Comparison of ENCODE assay signal across 15 cellular contexts in the genomic region with DNA sequence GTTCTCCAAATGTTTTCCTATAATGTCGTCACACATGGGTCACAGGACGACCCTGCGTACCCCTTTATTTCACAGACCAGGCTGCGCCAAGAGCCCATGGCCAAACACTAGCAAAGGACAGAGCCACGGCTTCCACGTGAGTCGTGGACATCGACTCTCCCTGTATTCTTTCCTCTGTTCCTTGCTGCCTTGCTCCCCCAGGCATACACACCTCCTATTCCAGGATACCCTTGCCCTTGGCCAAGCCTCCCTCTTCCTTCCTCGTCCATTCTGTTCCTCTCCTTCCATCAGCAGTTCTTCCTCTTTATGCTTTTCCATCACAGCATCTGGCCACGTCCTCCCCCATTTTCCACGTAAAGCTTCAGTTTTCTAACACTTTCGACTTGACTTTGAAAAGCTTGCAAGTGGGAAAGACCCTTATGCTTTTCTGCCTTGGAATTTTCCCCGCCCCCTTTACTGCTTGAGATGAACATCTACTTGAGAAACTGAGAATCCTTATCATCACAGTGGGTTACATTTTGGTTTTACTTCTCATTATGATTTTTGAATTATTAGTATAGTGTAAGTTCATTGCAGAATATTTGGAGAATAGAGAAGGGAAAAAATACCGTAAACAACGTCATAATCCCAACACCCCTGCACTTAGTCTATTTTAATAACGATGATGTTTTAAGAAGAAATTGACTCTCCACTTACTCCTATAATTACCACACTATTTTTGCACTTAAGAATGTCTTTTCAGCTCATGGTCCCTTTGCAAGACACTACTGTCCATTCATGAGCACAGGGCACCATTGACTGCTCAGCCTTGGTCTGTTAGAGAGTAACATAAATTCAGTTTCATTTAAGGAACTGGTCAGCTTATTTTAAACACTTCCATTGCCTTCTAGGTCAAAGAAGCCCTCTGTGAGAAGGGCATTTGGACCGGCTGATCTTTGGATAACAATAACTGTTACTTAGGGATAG. TPM values are rescaled to one million over a fixed set of nuclear protein-coding genes. Genes with fewer than 3 reads are reported as not detected.
DNase-seq lines count a peak whose midpoint lies in the region; ATAC-seq and TF ChIP-seq lines count a peak whose summit lies in the region.
"Had no signal": no experiment of that assay in that cellular context is flagged by ENCODE, and none has a peak within 500 bp of the region (broad histone marks: within the 10 kb centered on the region; RNA-seq: fewer than 3 reads in every experiment).

No MANE protein-coding gene starts in this region.

- H3K9me3 Mint-ChIP-seq in activated CD4-positive, alpha-beta T cell treated with anti-CD3 and anti-CD28 coated beads, Interleukin-2, amount 10 ng/mL, durations not matched to agents 7 days and 5 days, result no peaks in the 10 kb centered on the region
- no peaks in the 10 kb centered on the region for H3K9me3 Mint-ChIP-seq in CD8-positive, alpha-beta T cell
- no peaks in the 10 kb centered on the region for H3K9me3 Mint-ChIP-seq in T-cell
- no peaks in the 10 kb centered on the region for H3K9me3 Mint-ChIP-seq in memory B cell

- H3K36me3 ChIP-seq in CD8-positive, alpha-beta T cell (ENCODE audit: insufficient read depth, low read length), result no peaks in the 10 kb centered on the region
- H3K36me3 ChIP-seq: ascending aorta, neural progenitor cell had no signal

- POLR2A ChIA-PET in activated CD4-positive, alpha-beta T cell treated with anti-CD3 and anti-CD28 coated beads, Interleukin-2, amount 10 ng/mL, durations not matched to agents 7 days and 5 days (lab: Charles Lee), result no interaction called here
- POLR2A ChIA-PET in CD8-positive, alpha-beta T cell (lab: Charles Lee), result no interaction called here
- POLR2A ChIA-PET in T-cell (lab: Charles Lee), result no interaction called here

- intact Hi-C loops in CD8-positive, alpha-beta T cell (cut with DNase I, micrococcal nuclease), result no loop called here

- H3K4me3 ChIP-seq in CD8-positive, alpha-beta T cell (ENCODE audit: low read depth, low read length), result no peak overlapping the region
- H3K4me3 ChIP-seq: ascending aorta, neural progenitor cell had no signal

- no peak overlapping the region for H3K4me3 Mint-ChIP-seq in activated CD4-positive, alpha-beta T cell treated with anti-CD3 and anti-CD28 coated beads, Interleukin-2, amount 10 ng/mL, durations not matched to agents 7 days and 5 days
- no peak overlapping the region for H3K4me3 Mint-ChIP-seq in CD8-positive, alpha-beta T cell
- peak overlapping the region in 1 of 3 donors; percentile 10 for H3K4me3 Mint-ChIP-seq in T-cell
- peak overlapping the region; percentile 10 for H3K4me3 Mint-ChIP-seq in memory B cell
- H3K4me3 Mint-ChIP-seq: neural progenitor cell, WTC11 had no signal

- H3K4me1 ChIP-seq in CD8-positive, alpha-beta T cell (ENCODE audit: insufficient read depth, low read length), result peaks cover 12% of the 10 kb centered on the region
- H3K4me1 ChIP-seq: ascending aorta had no signal

- no peaks in the 10 kb centered on the region for H3K27me3 Mint-ChIP-seq in activated CD4-positive, alpha-beta T cell treated with anti-CD3 and anti-CD28 coated beads, Interleukin-2, amount 10 ng/mL, durations not matched to agents 7 days and 5 days
- no peaks in the 10 kb centered on the region for H3K27me3 Mint-ChIP-seq in CD8-positive, alpha-beta T cell (ENCODE audit: low read depth)
- no peaks in the 10 kb centered on the region for H3K27me3 Mint-ChIP-seq in T-cell
- no peaks in the 10 kb centered on the region for H3K27me3 Mint-ChIP-seq in memory B cell

- no peak for TF ChIP-seq CTCF in CD8-positive, alpha-beta T cell (IDR thresholded peaks at IDR 0.05)

- H3K27ac ChIP-seq in CD8-positive, alpha-beta T cell (ENCODE audit: low read depth, low read length), result no peak overlapping the region
- H3K27ac ChIP-seq: ascending aorta, neural progenitor cell had no signal

- H3K9me3 ChIP-seq in CD8-positive, alpha-beta T cell (ENCODE audit: low read length), result no peaks in the 10 kb centered on the region
- H3K9me3 ChIP-seq: ascending aorta had no signal

- H3K27me3 ChIP-seq in CD8-positive, alpha-beta T cell (ENCODE audit: insufficient read depth, low read length), result no peaks in the 10 kb centered on the region
- H3K27me3 ChIP-seq: ascending aorta, neural progenitor cell had no signal

- DNase-seq in activated CD4-positive, alpha-beta T cell treated with anti-CD3 and anti-CD28 coated beads, Interleukin-2, amount 10 ng/mL, durations not matched to agents 7 days and 5 days, result no peak
- DNase-seq in activated CD4-positive, alpha-beta T cell treated with anti-CD3 and anti-CD28 coated beads, Interleukin-2, amount 50 U/mL, for 1 hour, result no peak
- DNase-seq in CD8-positive, alpha-beta T cell, result no peak
- DNase-seq in T-cell (no peak), memory B cell (ENCODE audit: low spot score in 2 of 2) (no peak), ecto neural progenitor cell (ENCODE audit: low spot score) (no peak), SW 1271 (lab: John Stamatoyannopoulos, UW) (no peak)
- DNase-seq: NCI-H1417 treated with DMSO at 0.1 percent for 48 hours; stimulated activated naive CD4-positive, alpha-beta T cell treated with Interleukin-2 at 50 U/mL for 16 hours had no signal

- H3K36me3 Mint-ChIP-seq in activated CD4-positive, alpha-beta T cell treated with anti-CD3 and anti-CD28 coated beads, Interleukin-2, amount 10 ng/mL, durations not matched to agents 7 days and 5 days (ENCODE audit: low read depth), result no peaks in the 10 kb centered on the region
- no peaks in the 10 kb centered on the region for H3K36me3 Mint-ChIP-seq in CD8-positive, alpha-beta T cell
- H3K36me3 Mint-ChIP-seq in T-cell, result no peaks in the 10 kb centered on the region
- no peaks in the 10 kb centered on the region for H3K36me3 Mint-ChIP-seq in memory B cell
- H3K36me3 Mint-ChIP-seq: neural progenitor cell, WTC11 had no signal

- CTCF ChIA-PET in activated CD4-positive, alpha-beta T cell treated with anti-CD3 and anti-CD28 coated beads, Interleukin-2, amount 10 ng/mL, durations not matched to agents 7 days and 5 days (lab: Charles Lee), result interaction anchor here (0.9 to 2.5 kb wide), 3 partner anchors 11 to 27 kb away, joined by 4 to 9 read pairs (median 4); partner anchors contain the start of gene NINJ2
- CTCF ChIA-PET in CD8-positive, alpha-beta T cell (lab: Charles Lee), result interaction anchor here (0.7 kb wide), 1 partner anchor 72 kb away, joined by 3 read pairs; no protein-coding TSS in a partner anchor
- CTCF ChIA-PET in T-cell (lab: Charles Lee), result interaction anchor here in 1 of 2 donors (0.7 to 1.1 kb wide), 2 partner anchors 16 to 72 kb away, joined by 3 read pairs; no protein-coding TSS in a partner anchor

- H3K4me1 Mint-ChIP-seq in activated CD4-positive, alpha-beta T cell treated with anti-CD3 and anti-CD28 coated beads, Interleukin-2, amount 10 ng/mL, durations not matched to agents 7 days and 5 days, result peaks cover 44% of the 10 kb centered on the region
- H3K4me1 Mint-ChIP-seq in CD8-positive, alpha-beta T cell (ENCODE audit: low read depth), result peaks cover 40% of the 10 kb centered on the region
- H3K4me1 Mint-ChIP-seq in T-cell (peaks cover 20 to 49% (median 35%) of the 10 kb centered on the region in 3 donors), memory B cell (peaks cover 17% of the 10 kb centered on the region)
- H3K4me1 Mint-ChIP-seq: WTC11 had no signal

- no peak for ATAC-seq in CD8-positive, alpha-beta T cell
- ATAC-seq in T-cell (replicated peaks in 1 of 4), result no peak
- ATAC-seq in memory B cell (ENCODE audit: low read depth), result no peak
- ATAC-seq in HG03571 (IDR thresholded peaks at IDR 0.05; ENCODE audit: unreplicated experiment), result no peak
- ATAC-seq: WTC11 had no signal

- peak overlapping the region; percentile 34 for H3K27ac Mint-ChIP-seq in activated CD4-positive, alpha-beta T cell treated with anti-CD3 and anti-CD28 coated beads, Interleukin-2, amount 10 ng/mL, durations not matched to agents 7 days and 5 days
- peak overlapping the region; percentile 32 for H3K27ac Mint-ChIP-seq in CD8-positive, alpha-beta T cell
- H3K27ac Mint-ChIP-seq in T-cell (peak overlapping the region; percentile 2 to 65), memory B cell (peak overlapping the region; percentile 37)
- H3K27ac Mint-ChIP-seq: neural progenitor cell, WTC11 had no signal

RNA-seq across cellular contexts. Expression of gene NINJ2, which starts 15.8 kb away (rescaled TPM):
- total RNA-seq in activated CD4-positive, alpha-beta T cell treated with anti-CD3 and anti-CD28 coated beads, Interleukin-2, amount 10 ng/mL, durations not matched to agents 7 days and 5 days, result 1 to 10 TPM; 6.7 to 7.4 TPM
- 1 to 10 TPM; 1.2 to 1.6 TPM for total RNA-seq in CD8-positive, alpha-beta T cell
- 1 to 10 TPM; 1.7 to 8.7 (median 2.5) TPM for total RNA-seq in T-cell
- total RNA-seq: Daoy, kidney epithelial cell had no signal
